ENCODE assay signal across 2 cellular contexts in the genomic region with DNA sequence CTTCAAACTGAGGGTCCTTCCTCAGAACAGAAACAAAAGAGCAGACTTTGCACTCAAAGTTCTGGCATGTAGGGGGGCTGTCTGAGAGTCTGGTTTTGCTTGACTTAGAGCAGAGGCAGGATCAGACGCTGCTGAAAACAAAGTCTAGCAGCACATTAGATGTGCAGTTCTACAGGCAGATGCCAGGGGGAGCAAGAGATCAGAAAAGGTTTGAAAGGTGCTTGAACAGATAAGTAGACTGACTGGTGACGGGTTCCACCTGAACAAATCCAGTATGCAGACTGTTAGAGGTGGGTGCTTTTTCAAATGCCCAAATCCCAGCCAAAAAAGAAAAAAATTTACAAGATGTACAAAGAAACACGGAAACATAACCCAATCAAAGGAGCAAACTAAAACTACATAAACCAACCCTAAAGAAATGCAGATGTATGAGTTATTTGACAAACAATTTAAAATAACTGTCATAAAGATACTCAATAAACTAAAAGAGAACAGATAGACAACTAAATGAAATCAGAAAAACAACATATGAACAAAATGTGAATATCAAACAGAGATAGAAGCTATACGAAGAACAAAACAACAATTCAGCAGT.
TF ChIP-seq lines count a peak whose summit lies in the region.

No MANE protein-coding gene starts in this region.

TF ChIP-seq in IMR-90, 13 proteins besides CTCF, POLR2A, EP300 and RAD21:
- TF ChIP-seq, protein P1, sequence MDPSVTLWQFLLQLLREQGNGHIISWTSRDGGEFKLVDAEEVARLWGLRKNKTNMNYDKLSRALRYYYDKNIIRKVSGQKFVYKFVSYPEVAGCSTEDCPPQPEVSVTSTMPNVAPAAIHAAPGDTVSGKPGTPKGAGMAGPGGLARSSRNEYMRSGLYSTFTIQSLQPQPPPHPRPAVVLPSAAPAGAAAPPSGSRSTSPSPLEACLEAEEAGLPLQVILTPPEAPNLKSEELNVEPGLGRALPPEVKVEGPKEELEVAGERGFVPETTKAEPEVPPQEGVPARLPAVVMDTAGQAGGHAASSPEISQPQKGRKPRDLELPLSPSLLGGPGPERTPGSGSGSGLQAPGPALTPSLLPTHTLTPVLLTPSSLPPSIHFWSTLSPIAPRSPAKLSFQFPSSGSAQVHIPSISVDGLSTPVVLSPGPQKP (IDR thresholded peaks at IDR 0.05; ENCODE audit: borderline replicate concordance, low read depth, low read length), result no peak
- TF ChIP-seq MAFK (IDR thresholded peaks at IDR 0.05; ENCODE audit: low read depth, low read length) (no peak), SMC3 (IDR thresholded peaks at IDR 0.05; ENCODE audit: low read depth, low read length) (peak; percentile 70), FOS (IDR thresholded peaks at IDR 0.05; ENCODE audit: low read depth, low read length) (no peak), MXI1 (IDR thresholded peaks at IDR 0.05; ENCODE audit: borderline replicate concordance, low read depth, low read length) (no peak), RFX5 (IDR thresholded peaks at IDR 0.05; ENCODE audit: low read depth, low read length) (no peak), CEBPB (IDR thresholded peaks at IDR 0.05; ENCODE audit: low read depth, low read length) (no peak), RCOR1 (IDR thresholded peaks at IDR 0.05; ENCODE audit: insufficient replicate concordance, low read length) (no peak)
TF ChIP-seq in IMR-90: peak in this region for 1.

TF ChIP-seq in GM12878, 131 proteins besides CTCF, POLR2A, EP300 and RAD21:
- TF ChIP-seq SMC3 (IDR thresholded peaks at IDR 0.05; ENCODE audit: borderline replicate concordance, low read length) (peak; percentile 64; the same call in 1 of the 2 replicates), WRNIP1 (IDR thresholded peaks at IDR 0.05; ENCODE audit: borderline replicate concordance, low read depth, low read length) (no peak), MYC (IDR thresholded peaks at IDR 0.05; ENCODE audit: insufficient read depth, insufficient read length, insufficient replicate concordance, low read length, severe bottlenecking) (no peak)
